Comparison of ENCODE assay signal across 8 cellular contexts in the genomic region with DNA sequence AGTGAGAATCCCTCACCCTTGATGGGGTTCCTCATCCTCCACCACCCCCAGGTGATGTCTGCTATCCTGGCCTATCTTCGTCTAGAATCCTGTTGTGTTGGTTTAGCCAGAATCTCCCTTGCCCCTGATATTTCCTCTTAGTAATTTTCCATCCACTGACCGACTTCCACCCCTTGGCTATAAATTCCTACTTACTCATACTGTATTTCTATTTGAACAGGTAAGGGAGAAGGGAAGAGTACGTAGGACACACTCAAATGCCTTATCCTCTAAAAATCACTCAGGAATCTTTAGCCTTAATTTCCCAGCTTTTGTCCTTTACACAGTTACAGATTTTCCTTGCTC. TPM values are rescaled to one million over a fixed set of nuclear protein-coding genes. Genes with fewer than 3 reads are reported as not detected.
A peak's percentile ranks its signal among the peaks of the same experiment; 100 is the strongest.
DNase-seq lines count a peak whose midpoint lies in the region; ATAC-seq and TF ChIP-seq lines count a peak whose summit lies in the region.

No MANE protein-coding gene starts in this region.

- H3K4me3 Mint-ChIP-seq in activated CD8-positive, alpha-beta T cell treated with anti-CD3 and anti-CD28 coated beads, Interleukin-2, amount 10 ng/mL, durations not matched to agents 7 days and 5 days = peak overlapping the region; percentile 83
- peak overlapping the region; percentile 83 for H3K4me3 Mint-ChIP-seq in stimulated activated memory B cell treated with anti-CD40 and anti-IgM and Interleukin-4, amounts not matched to agents 10 μg/mL and 1 μg/mL and 100 μg/mL, for 72 hours

- H3K27me3 Mint-ChIP-seq in activated CD8-positive, alpha-beta T cell treated with anti-CD3 and anti-CD28 coated beads, Interleukin-2, amount 10 ng/mL, durations not matched to agents 7 days and 5 days (ENCODE audit: low read depth) = no peaks in the 10 kb centered on the region
- peaks cover 26% of the 10 kb centered on the region for H3K27me3 Mint-ChIP-seq in stimulated activated memory B cell treated with anti-CD40 and anti-IgM and Interleukin-4, amounts not matched to agents 10 μg/mL and 1 μg/mL and 100 μg/mL, for 72 hours

- peaks cover 38% of the 10 kb centered on the region for H3K4me1 Mint-ChIP-seq in activated CD8-positive, alpha-beta T cell treated with anti-CD3 and anti-CD28 coated beads, Interleukin-2, amount 10 ng/mL, durations not matched to agents 7 days and 5 days (ENCODE audit: low read depth)
- H3K4me1 Mint-ChIP-seq in stimulated activated memory B cell treated with anti-CD40 and anti-IgM and Interleukin-4, amounts not matched to agents 10 μg/mL and 1 μg/mL and 100 μg/mL, for 72 hours = peaks cover 42% of the 10 kb centered on the region

- POLR2A ChIA-PET in activated CD8-positive, alpha-beta T cell treated with anti-CD3 and anti-CD28 coated beads, Interleukin-2, amount 10 ng/mL, durations not matched to agents 7 days and 5 days (lab: Charles Lee) = interaction anchor here (0.6 to 3.3 kb wide), 28 partner anchors 9 to 1459 kb away, joined by 3 to 19 read pairs (median 4); a partner anchor contains a TSS
- POLR2A ChIA-PET in HEK293T (lab: Yijun Ruan, JAX) = interaction anchor here (0.6 to 2.1 kb wide), 9 partner anchors 11 to 491 kb away, joined by 3 to 5 read pairs (median 3); no protein-coding TSS in a partner anchor

- CTCF ChIA-PET in activated CD8-positive, alpha-beta T cell treated with anti-CD3 and anti-CD28 coated beads, Interleukin-2, amount 10 ng/mL, durations not matched to agents 7 days and 5 days (lab: Charles Lee) = interaction anchor here (0.5 to 4.7 kb wide), 14 partner anchors 10 to 877 kb away, joined by 3 to 31 read pairs (median 4); no protein-coding TSS in a partner anchor
- CTCF ChIA-PET in HEK293T (lab: Yijun Ruan, JAX) = no interaction called here

- H3K27ac Mint-ChIP-seq in activated CD8-positive, alpha-beta T cell treated with anti-CD3 and anti-CD28 coated beads, Interleukin-2, amount 10 ng/mL, durations not matched to agents 7 days and 5 days = peak overlapping the region; percentile 92
- peak overlapping the region; percentile 94 for H3K27ac Mint-ChIP-seq in stimulated activated memory B cell treated with anti-CD40 and anti-IgM and Interleukin-4, amounts not matched to agents 10 μg/mL and 1 μg/mL and 100 μg/mL, for 72 hours

- H3K4me3 ChIP-seq in HL-60 (replicated peaks; ENCODE audit: insufficient read depth, low read length) (peak overlapping the region; percentile 34), iPS-11a (ENCODE audit: low read depth, low read length) (peak overlapping the region; percentile 62)

- peaks cover 3% of the 10 kb centered on the region for H3K9me3 Mint-ChIP-seq in activated CD8-positive, alpha-beta T cell treated with anti-CD3 and anti-CD28 coated beads, Interleukin-2, amount 10 ng/mL, durations not matched to agents 7 days and 5 days (ENCODE audit: insufficient read depth)
- H3K9me3 Mint-ChIP-seq in stimulated activated memory B cell treated with anti-CD40 and anti-IgM and Interleukin-4, amounts not matched to agents 10 μg/mL and 1 μg/mL and 100 μg/mL, for 72 hours = peaks cover 3% of the 10 kb centered on the region

- DNase-seq in HL-60 (ENCODE audit: low read depth in 1 of 2, low spot score in 1 of 2) = no peak
- no peak for DNase-seq in activated CD8-positive, alpha-beta T cell treated with anti-CD3 and anti-CD28 coated beads, Interleukin-2, amount 10 ng/mL, durations not matched to agents 7 days and 5 days
- DNase-seq in NCI-H2196 treated with DMSO at 0.1 percent for 48 hours (lab: John Stamatoyannopoulos, UW; ENCODE audit: unreplicated experiment) = no peak
- DNase-seq in HEK293T (ENCODE audit: extremely low spot score) = no peak

- no peak for TF ChIP-seq CTCF in HL-60 (IDR thresholded peaks at IDR 0.05; ENCODE audit: insufficient read depth, low read length)

- peaks cover 35% of the 10 kb centered on the region for H3K36me3 Mint-ChIP-seq in activated CD8-positive, alpha-beta T cell treated with anti-CD3 and anti-CD28 coated beads, Interleukin-2, amount 10 ng/mL, durations not matched to agents 7 days and 5 days (ENCODE audit: low read depth)
- H3K36me3 Mint-ChIP-seq in stimulated activated memory B cell treated with anti-CD40 and anti-IgM and Interleukin-4, amounts not matched to agents 10 μg/mL and 1 μg/mL and 100 μg/mL, for 72 hours = peaks cover 23% of the 10 kb centered on the region

- peak overlapping the region; percentile 84 for H3K27ac ChIP-seq in HL-60 (replicated peaks)

- no peaks in the 10 kb centered on the region for H3K27me3 ChIP-seq in HL-60 (ENCODE audit: insufficient read depth, poor library complexity, severe bottlenecking)

- ATAC-seq in activated CD8-positive, alpha-beta T cell treated with anti-CD3 and anti-CD28 coated beads, Interleukin-2, amount 10 ng/mL, durations not matched to agents 7 days and 5 days = no peak
- no peak for ATAC-seq in stimulated activated memory B cell treated with anti-CD40 and anti-IgM and Interleukin-4, amounts not matched to agents 10 μg/mL and 1 μg/mL and 100 μg/mL, for 72 hours
- no peak for ATAC-seq in HG03439 (IDR thresholded peaks at IDR 0.05; ENCODE audit: unreplicated experiment)
- ATAC-seq in GM18870 (IDR thresholded peaks at IDR 0.05; ENCODE audit: unreplicated experiment) = no peak

TF ChIP-seq in HEK293T, 16 proteins besides CTCF, POLR2A, EP300 and RAD21:
- TF ChIP-seq L3MBTL2 (conservative IDR thresholded peaks at IDR 0.05) (no peak), CTBP1 (IDR thresholded peaks at IDR 0.05; ENCODE audit: borderline replicate concordance) (no peak), ARNT (IDR thresholded peaks at IDR 0.05) (no peak), SUZ12 (IDR thresholded peaks at IDR 0.05) (no peak), SP1 (IDR thresholded peaks at IDR 0.05) (no peak), TARDBP (IDR thresholded peaks at IDR 0.05) (no peak), ELF4 (IDR thresholded peaks at IDR 0.05) (no peak), LEF1 (IDR thresholded peaks at IDR 0.05; ENCODE audit: borderline replicate concordance) (no peak), BHLHE40 (IDR thresholded peaks at IDR 0.05; ENCODE audit: borderline replicate concordance) (no peak), HDGF (IDR thresholded peaks at IDR 0.05; ENCODE audit: borderline replicate concordance) (no peak), FOXK2 (IDR thresholded peaks at IDR 0.05) (no peak), FOXM1 (IDR thresholded peaks at IDR 0.05; ENCODE audit: borderline replicate concordance) (no peak), ZNF384 (IDR thresholded peaks at IDR 0.05) (no peak), NFRKB (IDR thresholded peaks at IDR 0.05) (no peak), FOXA1 (IDR thresholded peaks at IDR 0.05) (no peak)
- TF ChIP-seq, protein P1, sequence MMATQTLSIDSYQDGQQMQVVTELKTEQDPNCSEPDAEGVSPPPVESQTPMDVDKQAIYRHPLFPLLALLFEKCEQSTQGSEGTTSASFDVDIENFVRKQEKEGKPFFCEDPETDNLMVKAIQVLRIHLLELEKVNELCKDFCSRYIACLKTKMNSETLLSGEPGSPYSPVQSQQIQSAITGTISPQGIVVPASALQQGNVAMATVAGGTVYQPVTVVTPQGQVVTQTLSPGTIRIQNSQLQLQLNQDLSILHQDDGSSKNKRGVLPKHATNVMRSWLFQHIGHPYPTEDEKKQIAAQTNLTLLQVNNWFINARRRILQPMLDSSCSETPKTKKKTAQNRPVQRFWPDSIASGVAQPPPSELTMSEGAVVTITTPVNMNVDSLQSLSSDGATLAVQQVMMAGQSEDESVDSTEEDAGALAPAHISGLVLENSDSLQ (IDR thresholded peaks at IDR 0.05) = no peak

RNA-seq across cellular contexts. Expression of a gene that starts 0.7 kb away (rescaled TPM):
- 10 to 100 TPM; 59.8 to 63.1 TPM for total RNA-seq in activated CD8-positive, alpha-beta T cell treated with anti-CD3 and anti-CD28 coated beads, Interleukin-2, amount 10 ng/mL, durations not matched to agents 7 days and 5 days
